ENCODE assay signal across 15 cellular contexts in genomic region chr3:48476426-48477053, GRCh38. TPM values are rescaled to one million over a fixed set of nuclear protein-coding genes. Genes with fewer than 3 reads are reported as not detected.
DNase-seq lines count a peak whose midpoint lies in the region; ATAC-seq and TF ChIP-seq lines count a peak whose summit lies in the region.
"Had no signal": no experiment of that assay in that cellular context is flagged by ENCODE, and none has a peak within 500 bp of the region (broad histone marks: within the 10 kb centered on the region; RNA-seq: fewer than 3 reads in every experiment).

No MANE protein-coding gene starts in this region.

- H3K4me3 ChIP-seq in CD4-positive, CD25-positive, alpha-beta regulatory T cell (ENCODE audit: low read depth, low read length): no peak overlapping the region
- no peak overlapping the region for H3K4me3 ChIP-seq in CD8-positive, alpha-beta memory T cell (ENCODE audit: low read length)
- no peak overlapping the region for H3K4me3 ChIP-seq in stomach
- H3K4me3 ChIP-seq: thoracic aorta had no signal

- TF ChIP-seq EP300 in stomach (IDR thresholded peaks at IDR 0.05): no peak

- DNase-seq in CD4-positive, CD25-positive, alpha-beta regulatory T cell: no peak
- no peak for DNase-seq in CD8-positive, alpha-beta memory T cell
- no peak for DNase-seq in T-helper 17 cell
- DNase-seq in naive B cell: no peak
- no peak for DNase-seq in stomach
- DNase-seq in HK-2 (ENCODE audit: unreplicated experiment): no peak
- DNase-seq in mesothelial cell of epicardium (ENCODE audit: low spot score in 2 of 2, unreplicated experiment in 2 of 2): no peak
- DNase-seq: AML-193; DMS153; mesenchymal stem cell; NCI-H1694; NCI-H226; NK-92 treated with Interleukin-12 subunit alpha and Interleukin-12 subunit beta, amount 100 ng/mL, for 24 hours; RPMI8226 had no signal

- 78 to 92% (median 84%) methylated on average over 9 of the region's 9 CpGs for WGBS in stomach, 5 donors

- intact Hi-C loops in stomach (cut with DNase I; ENCODE audit: low total_unique reads): no loop called here

- H3K27me3 ChIP-seq in CD4-positive, CD25-positive, alpha-beta regulatory T cell (ENCODE audit: control insufficient read depth, insufficient read depth, low read length): no peaks in the 10 kb centered on the region
- no peaks in the 10 kb centered on the region for H3K27me3 ChIP-seq in CD8-positive, alpha-beta memory T cell (ENCODE audit: insufficient read depth, low read length, poor library complexity, severe bottlenecking)
- H3K27me3 ChIP-seq in stomach: no peaks in the 10 kb centered on the region

- H3K9me3 Mint-ChIP-seq in CD4-positive, CD25-positive, alpha-beta regulatory T cell: peaks cover 0 to 3% (median 0%) of the 10 kb centered on the region in 7 donors
- no peaks in the 10 kb centered on the region for H3K9me3 Mint-ChIP-seq in CD8-positive, alpha-beta memory T cell
- H3K9me3 Mint-ChIP-seq in naive B cell: no peaks in the 10 kb centered on the region
- no peaks in the 10 kb centered on the region for H3K9me3 Mint-ChIP-seq in mesothelial cell of epicardium

- H3K4me1 Mint-ChIP-seq in CD4-positive, CD25-positive, alpha-beta regulatory T cell: peaks cover 10 to 72% (median 41%) of the 10 kb centered on the region in 4 donors
- H3K4me1 Mint-ChIP-seq in CD8-positive, alpha-beta memory T cell: peaks cover 48 to 70% (median 54%) of the 10 kb centered on the region in 3 donors
- H3K4me1 Mint-ChIP-seq in T-helper 17 cell (peaks cover 40% of the 10 kb centered on the region), naive B cell (peaks cover 42 to 72% (median 70%) of the 10 kb centered on the region in 3 donors), mesothelial cell of epicardium (peaks cover 15% of the 10 kb centered on the region)

- no peak for TF ChIP-seq POLR2A in stomach (IDR thresholded peaks at IDR 0.05)

- peak overlapping the region; percentile 41 to 83 (median 54) for H3K4me3 Mint-ChIP-seq in CD4-positive, CD25-positive, alpha-beta regulatory T cell
- peak overlapping the region in 4 of 7 donors; percentile 20 to 93 (median 56) for H3K4me3 Mint-ChIP-seq in CD8-positive, alpha-beta memory T cell
- H3K4me3 Mint-ChIP-seq in T-helper 17 cell: no peak overlapping the region
- H3K4me3 Mint-ChIP-seq in naive B cell: peak overlapping the region; percentile 74 to 94 (median 86)
- no peak overlapping the region for H3K4me3 Mint-ChIP-seq in mesothelial cell of epicardium

- H3K4me1 ChIP-seq in CD4-positive, CD25-positive, alpha-beta regulatory T cell (ENCODE audit: control insufficient read depth, insufficient read depth, low read length, poor library complexity, severe bottlenecking): peaks cover 73% of the 10 kb centered on the region
- H3K4me1 ChIP-seq in CD8-positive, alpha-beta memory T cell (ENCODE audit: insufficient read depth, low read length): peaks cover 46% of the 10 kb centered on the region
- H3K4me1 ChIP-seq in stomach: peaks cover 13 to 19% (median 17%) of the 10 kb centered on the region in 4 donors

- peak overlapping the region; percentile 93 to 100 (median 99) for H3K27ac Mint-ChIP-seq in CD4-positive, CD25-positive, alpha-beta regulatory T cell
- H3K27ac Mint-ChIP-seq in CD8-positive, alpha-beta memory T cell: peak overlapping the region in 7 of 8 donors; percentile 42 to 99 (median 93)
- H3K27ac Mint-ChIP-seq in T-helper 17 cell (peak overlapping the region; percentile 97), naive B cell (peak overlapping the region; percentile 78 to 99 (median 92)), mesothelial cell of epicardium (no peak overlapping the region)

- H3K9me3 ChIP-seq in CD4-positive, CD25-positive, alpha-beta regulatory T cell (ENCODE audit: control insufficient read depth in 2 of 2, low read length in 2 of 2): no peaks in the 10 kb centered on the region
- H3K9me3 ChIP-seq in CD8-positive, alpha-beta memory T cell (ENCODE audit: low read length): no peaks in the 10 kb centered on the region
- H3K9me3 ChIP-seq in T-helper 17 cell (ENCODE audit: control insufficient read depth, low read length, poor library complexity, severe bottlenecking): no peaks in the 10 kb centered on the region
- H3K9me3 ChIP-seq in stomach: no peaks in the 10 kb centered on the region
- H3K9me3 ChIP-seq: thoracic aorta had no signal

- no peak for ATAC-seq in CD4-positive, CD25-positive, alpha-beta regulatory T cell (ENCODE audit: low read depth in 2 of 2)
- ATAC-seq in T-helper 17 cell (no peak), naive B cell (ENCODE audit: low read depth in 2 of 2) (no peak)

- no peak for TF ChIP-seq CTCF in stomach (IDR thresholded peaks at IDR 0.05)
- no peak for TF ChIP-seq CTCF in mesothelial cell of epicardium (IDR thresholded peaks at IDR 0.05; ENCODE audit: unreplicated experiment)

- peaks cover 6% of the 10 kb centered on the region for H3K36me3 Mint-ChIP-seq in CD4-positive, CD25-positive, alpha-beta regulatory T cell
- peaks cover 0 to 15% (median 0%) of the 10 kb centered on the region in 3 donors for H3K36me3 Mint-ChIP-seq in CD8-positive, alpha-beta memory T cell
- peaks cover 5% of the 10 kb centered on the region for H3K36me3 Mint-ChIP-seq in T-helper 17 cell (ENCODE audit: low read depth)
- no peaks in the 10 kb centered on the region for H3K36me3 Mint-ChIP-seq in naive B cell
- H3K36me3 Mint-ChIP-seq in mesothelial cell of epicardium: peaks cover 5% of the 10 kb centered on the region

- H3K36me3 ChIP-seq in CD4-positive, CD25-positive, alpha-beta regulatory T cell (ENCODE audit: control insufficient read depth, insufficient read depth, low read length): peaks cover 8% of the 10 kb centered on the region
- no peaks in the 10 kb centered on the region for H3K36me3 ChIP-seq in CD8-positive, alpha-beta memory T cell (ENCODE audit: insufficient read depth, low read length)
- H3K36me3 ChIP-seq in stomach: peaks cover 0 to 43% (median 28%) of the 10 kb centered on the region in 4 donors

- peak overlapping the region; percentile 33 for H3K27ac ChIP-seq in CD4-positive, CD25-positive, alpha-beta regulatory T cell (ENCODE audit: insufficient read depth, low read length, poor library complexity, severe bottlenecking)
- no peak overlapping the region for H3K27ac ChIP-seq in CD8-positive, alpha-beta memory T cell (ENCODE audit: low read depth, low read length)
- H3K27ac ChIP-seq in stomach: no peak overlapping the region
- H3K27ac ChIP-seq: thoracic aorta had no signal

- CTCF ChIA-PET in CD8-positive, alpha-beta memory T cell (lab: Charles Lee): interaction anchor here (0.6 to 1.5 kb wide), 8 partner anchors 31 to 1374 kb away, joined by 3 to 10 read pairs (median 3); partner anchors contain the start of genes ATRIP, CCDC51 and TMA7

- no peaks in the 10 kb centered on the region for H3K27me3 Mint-ChIP-seq in CD4-positive, CD25-positive, alpha-beta regulatory T cell
- no peaks in the 10 kb centered on the region for H3K27me3 Mint-ChIP-seq in CD8-positive, alpha-beta memory T cell
- H3K27me3 Mint-ChIP-seq in T-helper 17 cell (no peaks in the 10 kb centered on the region), naive B cell (no peaks in the 10 kb centered on the region), mesothelial cell of epicardium (ENCODE audit: low read depth) (no peaks in the 10 kb centered on the region)

- POLR2A ChIA-PET in CD8-positive, alpha-beta memory T cell (lab: Charles Lee): interaction anchor here (0.6 kb wide), 1 partner anchor 65 kb away, joined by 3 read pairs; no protein-coding TSS in a partner anchor

RNA-seq across cellular contexts. Expression of gene SHISA5, which starts 27.4 kb away (rescaled TPM):
- 197 TPM for total RNA-seq in CD4-positive, CD25-positive, alpha-beta regulatory T cell
- polyA plus RNA-seq in CD4-positive, CD25-positive, alpha-beta regulatory T cell: 100 to 1,000 TPM; 415 to 598 (median 440) TPM
- total RNA-seq in CD8-positive, alpha-beta memory T cell: 100 to 1,000 TPM; 102 TPM
- polyA plus RNA-seq in CD8-positive, alpha-beta memory T cell: 470 TPM
- total RNA-seq in T-helper 17 cell (100 to 1,000 TPM; 148 to 188 TPM), stomach (100 to 1,000 TPM in 1 of 5 donors, 10 to 100 TPM in 4; 43.4 to 182 (median 51.8) TPM), mesothelial cell of epicardium (154 to 167 TPM (median 156 TPM) in 3 replicates)
- polyA plus RNA-seq in naive B cell (ENCODE audit: low read depth in 6 of 6) (100 to 1,000 TPM; 393 to 571 (median 442) TPM), stomach (100 to 1,000 TPM in 1 of 3 donors, 10 to 100 TPM in 2; 57.5 to 116 (median 58.7) TPM)

RNA-seq across cellular contexts. Expression of gene ATRIP, which starts 30.0 kb away (rescaled TPM):
- 11.5 TPM for total RNA-seq in CD4-positive, CD25-positive, alpha-beta regulatory T cell
- 10 to 100 TPM in 3 of 4 donors, 1 to 10 TPM in 1; 9.6 to 14.7 (median 13.3) TPM for polyA plus RNA-seq in CD4-positive, CD25-positive, alpha-beta regulatory T cell
- total RNA-seq in CD8-positive, alpha-beta memory T cell: 10 to 100 TPM; 22.1 to 22.8 TPM
- polyA plus RNA-seq in CD8-positive, alpha-beta memory T cell: 13.4 TPM
- total RNA-seq in T-helper 17 cell (1 to 10 TPM; 7.6 to 9.3 TPM), stomach (10 to 100 TPM in 2 of 5 donors, 1 to 10 TPM in 3; 2.3 to 34.4 (median 5.5) TPM), mesothelial cell of epicardium (11.6 to 12.0 TPM (median 11.6 TPM) in 3 replicates)
- polyA plus RNA-seq in naive B cell (ENCODE audit: low read depth in 6 of 6) (10 to 100 TPM in 1 of 6 donors, 1 to 10 TPM in 5; 7.4 to 11.9 (median 7.7) TPM), stomach (1 to 10 TPM; 2.9 to 5.8 (median 3.2) TPM)

RNA-seq across cellular contexts. Expression of gene TMA7, which starts 36.5 kb away (rescaled TPM):
- 248 TPM for total RNA-seq in CD4-positive, CD25-positive, alpha-beta regulatory T cell
- 100 to 1,000 TPM; 664 to 743 (median 695) TPM for polyA plus RNA-seq in CD4-positive, CD25-positive, alpha-beta regulatory T cell
- total RNA-seq in CD8-positive, alpha-beta memory T cell: 100 to 1,000 TPM; 420 to 494 TPM
- 826 TPM for polyA plus RNA-seq in CD8-positive, alpha-beta memory T cell
- 100 to 1,000 TPM; 226 to 233 TPM for total RNA-seq in T-helper 17 cell
- polyA plus RNA-seq in naive B cell (ENCODE audit: low read depth in 6 of 6): 100 to 1,000 TPM; 433 to 593 (median 531) TPM
- 100 to 1,000 TPM; 107 to 298 (median 230) TPM for total RNA-seq in stomach
- polyA plus RNA-seq in stomach: 100 to 1,000 TPM; 644 to 702 (median 660) TPM
- 183 to 192 TPM (median 186 TPM) in 3 replicates for total RNA-seq in mesothelial cell of epicardium

RNA-seq across cellular contexts. Expression of gene CCDC51, which starts 36.6 kb away (rescaled TPM):
- total RNA-seq in CD4-positive, CD25-positive, alpha-beta regulatory T cell: 4.6 TPM
- 10 to 100 TPM in 1 of 4 donors, 1 to 10 TPM in 3; 7.1 to 13.7 (median 9.1) TPM for polyA plus RNA-seq in CD4-positive, CD25-positive, alpha-beta regulatory T cell
- 10 to 100 TPM; 24.2 to 26.0 TPM for total RNA-seq in CD8-positive, alpha-beta memory T cell
- 11.3 TPM for polyA plus RNA-seq in CD8-positive, alpha-beta memory T cell
- total RNA-seq in T-helper 17 cell (1 to 10 TPM; 4.1 TPM), stomach (10 to 100 TPM in 1 of 5 donors, 1 to 10 TPM in 4; 1.8 to 12.5 (median 7.1) TPM), mesothelial cell of epicardium (10.7 to 12.3 TPM (median 11.5 TPM) in 3 replicates)
- polyA plus RNA-seq in naive B cell (ENCODE audit: low read depth in 6 of 6) (10 to 100 TPM in 3 of 6 donors, 1 to 10 TPM in 3; 4.1 to 14.8 (median 9.5) TPM), stomach (10 to 100 TPM in 1 of 3 donors, 1 to 10 TPM in 2; 6.0 to 10.3 (median 9.5) TPM)

RNA-seq across cellular contexts. Expression of gene PLXNB1, which starts 46.7 kb away (rescaled TPM):
- 5.2 TPM for total RNA-seq in CD4-positive, CD25-positive, alpha-beta regulatory T cell
- under 1 TPM in 1 of 4 donors, not detected in 3; 0.07 TPM for polyA plus RNA-seq in CD4-positive, CD25-positive, alpha-beta regulatory T cell
- total RNA-seq in CD8-positive, alpha-beta memory T cell: 1 to 10 TPM; 3.1 to 5.5 TPM
- polyA plus RNA-seq in CD8-positive, alpha-beta memory T cell: 0.30 TPM
- total RNA-seq in T-helper 17 cell (1 to 10 TPM; 2.4 to 4.1 TPM), stomach (100 to 1,000 TPM in 4 of 5 donors, 10 to 100 TPM in 1; 86.7 to 874 (median 314) TPM), mesothelial cell of epicardium (203 to 214 TPM (median 211 TPM) in 3 replicates)
- polyA plus RNA-seq in naive B cell (ENCODE audit: low read depth in 6 of 6) (under 1 TPM in 2 of 6 donors, not detected in 4; 0.03 to 0.37 TPM), stomach (100 to 1,000 TPM in 1 of 3 donors, 10 to 100 TPM in 2; 13.9 to 157 (median 45.0) TPM)

Comparison
In these comparisons a context has a peak if more than half of its experiments do, and no peak if none do; other contexts are left out.
1. H3K4me3 Mint-ChIP-seq: peak in CD4-positive, CD25-positive, alpha-beta regulatory T cell (4 of 4), CD8-positive, alpha-beta memory T cell (4 of 7) and naive B cell (8 of 8); none in T-helper 17 cell (single experiment) and mesothelial cell of epicardium (single experiment).